In genomic region chr6:14317616-14318015, GRCh38 we compare ENCODE assay signal across 1 cellular context.
TF ChIP-seq lines count a peak whose summit lies in the region.

No MANE protein-coding gene starts in this region.

TF ChIP-seq in H1, 55 proteins besides CTCF, POLR2A, EP300 and RAD21:
- TF ChIP-seq NRF1 (IDR thresholded peaks at IDR 0.05; ENCODE audit: low read depth, low read length) (no peak), ZNF274 (IDR thresholded peaks at IDR 0.05; ENCODE audit: borderline replicate concordance, extremely low read depth, low read length) (no peak), RXRA (IDR thresholded peaks at IDR 0.05; ENCODE audit: insufficient read depth, low read depth, low read length) (no peak), SRF (IDR thresholded peaks at IDR 0.05; ENCODE audit: low read depth, low read length) (no peak), TCF12 (IDR thresholded peaks at IDR 0.05; ENCODE audit: low read depth, low read length) (no peak), HDAC2 (IDR thresholded peaks at IDR 0.05; ENCODE audit: borderline replicate concordance in 1 of 2, low read depth in 2 of 2, low read length in 2 of 2) (no peak), GABPA (IDR thresholded peaks at IDR 0.05; ENCODE audit: borderline replicate concordance, insufficient read depth, low read length) (no peak), TAF7 (optimal IDR thresholded peaks at IDR 0.05; ENCODE audit: borderline replicate concordance, low read depth, low read length) (no peak), MAFK (IDR thresholded peaks at IDR 0.05; ENCODE audit: low read depth, low read length) (no peak), TEAD4 (IDR thresholded peaks at IDR 0.05; ENCODE audit: low read depth, low read length) (no peak), SIRT6 (IDR thresholded peaks at IDR 0.05; ENCODE audit: low read length) (no peak)
TF ChIP-seq in H1: peak in this region for 0.
